Comparison of ENCODE assay signal across 8 cellular contexts in the genomic region with DNA sequence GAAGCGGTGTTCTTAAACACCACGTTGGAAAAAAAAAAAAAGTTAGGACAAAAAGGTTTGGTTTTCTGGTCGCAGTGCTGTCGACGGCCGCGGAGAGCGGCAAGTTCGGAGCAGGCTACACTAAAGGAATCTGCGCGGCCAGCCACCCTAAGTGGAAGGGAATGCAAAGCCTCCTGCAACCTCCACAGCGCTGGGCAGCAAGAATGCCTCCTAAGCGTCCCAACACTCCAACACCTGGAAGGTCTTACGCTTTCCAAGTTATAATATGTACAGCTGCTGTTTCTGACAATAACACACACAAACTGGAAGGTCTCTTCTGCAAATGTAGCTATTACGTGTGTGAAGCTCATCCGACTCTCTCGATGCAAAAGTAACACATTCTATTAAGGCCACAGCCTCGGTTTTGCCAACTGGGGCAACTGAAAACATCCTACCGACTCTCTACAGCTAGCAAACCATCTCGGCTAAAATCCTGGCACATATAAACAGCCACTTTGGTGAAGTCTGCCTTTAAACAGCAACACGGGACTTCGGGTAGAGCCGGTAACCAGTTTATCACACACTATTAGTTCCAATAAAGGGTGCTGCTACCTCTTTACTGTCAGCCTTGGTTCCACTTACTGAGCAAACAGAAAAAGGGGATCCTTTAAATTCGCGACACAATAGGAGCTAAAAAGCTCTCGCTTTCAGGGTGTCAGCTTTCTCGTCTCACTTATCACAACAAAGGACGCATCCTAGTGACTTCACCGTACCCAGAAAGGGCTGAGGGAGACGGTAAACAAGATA. TPM values are rescaled to one million over a fixed set of nuclear protein-coding genes. Genes with fewer than 3 reads are reported as not detected.
DNase-seq lines count a peak whose midpoint lies in the region; ATAC-seq and TF ChIP-seq lines count a peak whose summit lies in the region.

No MANE protein-coding gene starts in this region.

- TF ChIP-seq CTCF in Caco-2 (IDR thresholded peaks at IDR 0.05; ENCODE audit: insufficient read depth in 1 of 2, low read depth in 1 of 2, low read length in 1 of 2, severe bottlenecking in 1 of 2, unreplicated experiment in 1 of 2) (no peak), activated B cell treated with CpG ODN at 0.5 μM for 24 hours (IDR thresholded peaks at IDR 0.05) (no peak), endothelial cell (IDR thresholded peaks at IDR 0.05; ENCODE audit: unreplicated experiment) (no peak), GM10248 (IDR thresholded peaks at IDR 0.05; ENCODE audit: control extremely low read depth, extremely low read depth, low read depth, missing control alignments) (no peak)

- no peak overlapping the region for H3K23ac ChIP-seq in mesendoderm (ENCODE audit: low read length)

- peak overlapping the region; percentile 87 for H3K56ac ChIP-seq in mesendoderm (ENCODE audit: low read length)

- H3K18ac ChIP-seq in mesendoderm (ENCODE audit: low read length): peak overlapping the region; percentile 92

- H3K27ac ChIP-seq in mesendoderm (ENCODE audit: low read depth, low read length): peak overlapping the region; percentile 95
- peak overlapping the region; percentile 97 for H3K27ac ChIP-seq in subcutaneous abdominal adipose tissue (ENCODE audit: low read depth, low read length)

- H3K27ac Mint-ChIP-seq in Caco-2 (ENCODE audit: unreplicated experiment): peak overlapping the region; percentile 74
- peak overlapping the region; percentile 97 for H3K27ac Mint-ChIP-seq in activated B cell treated with CpG ODN at 0.5 μM for 24 hours
- H3K27ac Mint-ChIP-seq in endothelial cell (ENCODE audit: unreplicated experiment): peak overlapping the region; percentile 91

- no peaks in the 10 kb centered on the region for H3K9me3 Mint-ChIP-seq in Caco-2 (ENCODE audit: unreplicated experiment)
- no peaks in the 10 kb centered on the region for H3K9me3 Mint-ChIP-seq in activated B cell treated with CpG ODN at 0.5 μM for 24 hours
- no peaks in the 10 kb centered on the region for H3K9me3 Mint-ChIP-seq in endothelial cell (ENCODE audit: unreplicated experiment)

- no CpG with 5 or more reads among the region's 30 CpGs for WGBS in mesendoderm (ENCODE audit: extremely low coverage, insufficient coverage, low lambda C conversion rate)

- H4K8ac ChIP-seq in mesendoderm (ENCODE audit: low read depth, low read length): no peak overlapping the region

- H3K4me2 ChIP-seq in mesendoderm (ENCODE audit: low read length): peak overlapping the region; percentile 91

- H2AK5ac ChIP-seq in mesendoderm (ENCODE audit: low read length): no peak overlapping the region

- H2BK5ac ChIP-seq in mesendoderm (ENCODE audit: low read length): no peak overlapping the region

- H3K36me3 Mint-ChIP-seq in Caco-2 (ENCODE audit: insufficient read depth, unreplicated experiment) (peaks cover 10% of the 10 kb centered on the region), activated B cell treated with CpG ODN at 0.5 μM for 24 hours (ENCODE audit: low read depth) (peaks cover 30% of the 10 kb centered on the region), endothelial cell (ENCODE audit: low read depth, unreplicated experiment) (no peaks in the 10 kb centered on the region)

- H3K4ac ChIP-seq in mesendoderm (ENCODE audit: low read depth, low read length): no peak overlapping the region

- peaks cover 29% of the 10 kb centered on the region for H3K4me1 ChIP-seq in Caco-2
- peaks cover 5% of the 10 kb centered on the region for H3K4me1 ChIP-seq in mesendoderm (ENCODE audit: control insufficient read depth, low read depth, low read length)
- H3K4me1 ChIP-seq in subcutaneous abdominal adipose tissue (ENCODE audit: control insufficient read depth in 5 of 5, insufficient read depth in 5 of 5, low read length in 5 of 5): peaks cover 0 to 30% (median 21%) of the 10 kb centered on the region in 5 donors

- peak overlapping the region; percentile 91 for H2BK120ac ChIP-seq in mesendoderm (ENCODE audit: low read depth, low read length)

- H3K79me2 ChIP-seq in mesendoderm (ENCODE audit: control insufficient read depth, insufficient read depth, low read length): no peaks in the 10 kb centered on the region

- H3K9ac ChIP-seq in mesendoderm (ENCODE audit: low read length): peak overlapping the region; percentile 74
- peak overlapping the region; percentile 23 to 92 (median 89) for H3K9ac ChIP-seq in subcutaneous abdominal adipose tissue (ENCODE audit: low read length in 5 of 5)

- peaks cover 15% of the 10 kb centered on the region for H3K4me1 Mint-ChIP-seq in Caco-2 (ENCODE audit: low read depth, unreplicated experiment)
- H3K4me1 Mint-ChIP-seq in activated B cell treated with CpG ODN at 0.5 μM for 24 hours: peaks cover 65% of the 10 kb centered on the region
- H3K4me1 Mint-ChIP-seq in endothelial cell (ENCODE audit: unreplicated experiment): peaks cover 21% of the 10 kb centered on the region

- peak; percentile 9 for ATAC-seq in GM21447 (IDR thresholded peaks at IDR 0.05; ENCODE audit: unreplicated experiment)
- peak; percentile 11 for ATAC-seq in activated B cell treated with CpG ODN at 0.5 μM for 24 hours (ENCODE audit: low read depth)

- no peaks in the 10 kb centered on the region for H3K79me1 ChIP-seq in mesendoderm (ENCODE audit: low read length)

- peak; percentile 56 to 69 for DNase-seq in Caco-2
- peak; percentile 79 for DNase-seq in NAMALWA (ENCODE audit: low spot score)
- DNase-seq in activated B cell treated with CpG ODN at 0.5 μM for 24 hours: no peak
- DNase-seq in endothelial cell (ENCODE audit: low spot score): peak; percentile 52
- peak; percentile 89 for DNase-seq in mesendoderm
- DNase-seq in GM10248 (ENCODE audit: extremely low spot score): no peak

- peak overlapping the region; percentile 94 for H3K4me3 ChIP-seq in Caco-2 (ENCODE audit: low read depth, low read length)
- peak overlapping the region; percentile 31 for H3K4me3 ChIP-seq in mesendoderm (ENCODE audit: low read length)
- peak overlapping the region; percentile 85 to 98 (median 92) for H3K4me3 ChIP-seq in subcutaneous abdominal adipose tissue (ENCODE audit: low read depth in 1 of 5, low read length in 5 of 5)

- H3K27me3 ChIP-seq in Caco-2 (replicated peaks; ENCODE audit: control insufficient read depth, insufficient read depth, low read length) (no peaks in the 10 kb centered on the region), mesendoderm (ENCODE audit: insufficient read depth, low read length, poor library complexity) (no peaks in the 10 kb centered on the region), subcutaneous abdominal adipose tissue (ENCODE audit: control insufficient read depth in 5 of 5, insufficient read depth in 4 of 5, low read length in 5 of 5) (no peaks in the 10 kb centered on the region)

- CTCF ChIA-PET in Caco-2 (lab: Charles Lee): interaction anchor here (0.6 to 1.4 kb wide), 2 partner anchors 71 to 168 kb away, joined by 3 to 6 read pairs; no protein-coding TSS in a partner anchor
- CTCF ChIA-PET in activated B cell treated with CpG ODN at 0.5 μM for 24 hours (lab: Charles Lee): interaction anchor here (0.9 to 3.4 kb wide), 8 partner anchors 11 to 169 kb away, joined by 3 to 18 read pairs (median 4); a partner anchor contains a TSS
- CTCF ChIA-PET in GM10248 (lab: Yijun Ruan, JAX): interaction anchor here (1.0 to 1.9 kb wide), 9 partner anchors 8 to 679 kb away, joined by 3 to 10 read pairs (median 3); a partner anchor contains a TSS

- no peak overlapping the region for H4K5ac ChIP-seq in mesendoderm (ENCODE audit: low read length)

- BruUV-seq in Caco-2 (replicated peaks; lab: Mats Ljungman, UMichigan): TSS peak; percentile 46

- no peaks in the 10 kb centered on the region for H3K36me3 ChIP-seq in Caco-2 (ENCODE audit: control insufficient read depth, insufficient read depth, low read length)
- H3K36me3 ChIP-seq in mesendoderm (ENCODE audit: control insufficient read depth, insufficient read depth, low read length): no peaks in the 10 kb centered on the region
- H3K36me3 ChIP-seq in subcutaneous abdominal adipose tissue (ENCODE audit: control insufficient read depth in 5 of 5, insufficient read depth in 5 of 5, low read length in 5 of 5): peaks cover 0 to 4% (median 0%) of the 10 kb centered on the region in 5 donors

- intact Hi-C loops in Caco-2 (cut with micrococcal nuclease; ENCODE audit: unreplicated experiment): loop anchor here (1.0 to 5.0 kb wide), 4 partner anchors 15 to 340 kb away; a partner anchor contains a TSS
- intact Hi-C loops in activated B cell treated with CpG ODN at 0.5 μM for 24 hours (cut with micrococcal nuclease): loop anchor here (1.0 to 10.0 kb wide), 13 partner anchors 11 to 1745 kb away; a partner anchor contains a TSS

- H3K27me3 Mint-ChIP-seq in Caco-2 (ENCODE audit: insufficient read depth, unreplicated experiment) (no peaks in the 10 kb centered on the region), activated B cell treated with CpG ODN at 0.5 μM for 24 hours (no peaks in the 10 kb centered on the region), endothelial cell (ENCODE audit: unreplicated experiment) (peaks cover 7% of the 10 kb centered on the region)

- H2BK15ac ChIP-seq in mesendoderm (replicated peaks; ENCODE audit: low read depth): no peak overlapping the region

- POLR2A ChIA-PET in Caco-2 (lab: Charles Lee): interaction anchor here (0.6 to 2.1 kb wide), 8 partner anchors 39 to 179 kb away, joined by 3 to 33 read pairs (median 7); a partner anchor contains a TSS
- POLR2A ChIA-PET in activated B cell treated with CpG ODN at 0.5 μM for 24 hours (lab: Charles Lee): interaction anchor here (0.6 to 8.3 kb wide), 38 partner anchors 10 to 610 kb away, joined by 3 to 219 read pairs (median 6); a partner anchor contains a TSS
- POLR2A ChIA-PET in GM10248 (lab: Yijun Ruan, JAX): interaction anchor here (0.6 to 1.5 kb wide), 2 partner anchors 111 to 172 kb away, joined by 3 to 5 read pairs; a partner anchor contains a TSS

- H3K4me3 Mint-ChIP-seq in Caco-2 (ENCODE audit: unreplicated experiment) (peak overlapping the region; percentile 85), activated B cell treated with CpG ODN at 0.5 μM for 24 hours (peak overlapping the region; percentile 96), endothelial cell (ENCODE audit: unreplicated experiment) (peak overlapping the region; percentile 97)

- no peaks in the 10 kb centered on the region for H3K9me3 ChIP-seq in Caco-2
- H3K9me3 ChIP-seq in subcutaneous abdominal adipose tissue (ENCODE audit: control insufficient read depth in 5 of 5, low read length in 5 of 5): no peaks in the 10 kb centered on the region

RNA-seq across cellular contexts. Expression of a gene that starts 0.9 kb away (rescaled TPM):
- 37.6 and 41.0 TPM in 2 replicates for total RNA-seq in Caco-2 (2022)
- total RNA-seq in activated B cell treated with CpG ODN at 0.5 μM for 24 hours: 83.1 and 86.5 TPM in 2 replicates
- 19.4 TPM for total RNA-seq in endothelial cell (ENCODE audit: unreplicated experiment)
- 10.2 TPM for polyA plus RNA-seq in mesendoderm (2013, experiment 1 of 2)
- 10.0 TPM for polyA plus RNA-seq in mesendoderm (2013, experiment 2 of 2)

Comparison
In these comparisons a context has a peak if more than half of its experiments do, and no peak if none do; other contexts are left out.
1. DNase-seq: peak in Caco-2 (2 of 2), NAMALWA (single experiment), endothelial cell (single experiment) and mesendoderm (single experiment); none in activated B cell treated with CpG ODN at 0.5 μM for 24 hours (single experiment) and GM10248 (single experiment).
2. H3K4me3 ChIP-seq: peak in every context shown above with its lines; median percentile 94 in Caco-2; 92 in subcutaneous abdominal adipose tissue; 31 in mesendoderm.
3. Peak in every context shown above with its lines, with median percentiles within 50 percentile points of each other: H3K27ac Mint-ChIP-seq and H3K4me3 Mint-ChIP-seq.